ENCODE assay signal across 23 cellular contexts in genomic region chr19:1108291-1109031, GRCh38.
"Had no signal": no experiment of that assay in that cellular context is flagged by ENCODE, and none has a peak within 500 bp of the region (broad histone marks: within the 10 kb centered on the region; RNA-seq: fewer than 3 reads in every experiment).

No MANE protein-coding gene starts in this region.

- H3K4me3 ChIP-seq: breast epithelium, left ventricle myocardium inferior, lung, pancreas, prostate gland, stomach, suprapubic skin, tibial artery, upper lobe of right lung had no signal

- H3K27me3 ChIP-seq: breast epithelium, pancreas, stomach, suprapubic skin, tibial artery, upper lobe of right lung had no signal

- DNase-seq: activated CD4-positive, alpha-beta memory T cell treated with anti-CD3 and anti-CD28 coated beads, Interleukin-2, amount 10 ng/mL, durations not matched to agents 7 days and 5 days; activated CD4-positive, alpha-beta T cell treated with anti-CD3 and anti-CD28 coated beads for 1 hour; activated CD4-positive, alpha-beta T cell treated with anti-CD3 and anti-CD28 coated beads, Interleukin-2, amount 10 ng/mL, durations not matched to agents 7 days and 5 days; activated CD8-positive, alpha-beta memory T cell treated with anti-CD3 and anti-CD28 coated beads, Interleukin-2, amount 50 U/mL, for 48 hours; activated T-cell treated with anti-CD3 and anti-CD28 coated beads, Interleukin-2, amount 50 U/mL, for 48 hours; central memory CD4-positive, alpha-beta T cell; effector CD4-positive, alpha-beta T cell; islet precursor cell; left ventricle myocardium inferior; retina; stimulated activated CD4-positive, alpha-beta T cell treated with anti-CD3 and anti-CD28 coated beads, Interleukin-15, amount 100 ng/mL, for 24 hours; stimulated activated CD4-positive, alpha-beta T cell treated with anti-CD3 and anti-CD28 coated beads, Interleukin-2, amount 100 ng/mL, for 24 hours; stimulated activated naive B cell treated with anti-CD40 and anti-IgM and Interleukin-4, amounts not matched to agents 10 μg/mL and 1 μg/mL and 100 μg/mL, for 72 hours; stomach; tibial artery; upper lobe of right lung had no signal

- H3K27ac ChIP-seq: left ventricle myocardium inferior, pancreas, stomach, suprapubic skin, tibial artery, upper lobe of right lung had no signal

- FAIRE-seq: frontal cortex, pancreas had no signal

- H3K9me3 ChIP-seq: breast epithelium, left ventricle myocardium inferior, pancreas, prostate gland, stomach, suprapubic skin, tibial artery, upper lobe of right lung had no signal

- ATAC-seq: activated naive CD4-positive, alpha-beta T cell treated with anti-CD3 and anti-CD28 coated beads, Interleukin-2, amount 50 U/mL, for 72 hours; pancreas; stimulated activated naive B cell treated with anti-CD40 and anti-IgM and Interleukin-4, amounts not matched to agents 10 μg/mL and 1 μg/mL and 100 μg/mL, for 72 hours; upper lobe of right lung had no signal
